Comparison of ENCODE assay signal across 9 cellular contexts in genomic region chr11:58011771-58012170, GRCh38. TPM values are rescaled to one million over a fixed set of nuclear protein-coding genes. Genes with fewer than 3 reads are reported as not detected.
"Had no signal": no experiment of that assay in that cellular context is flagged by ENCODE, and none has a peak within 500 bp of the region (broad histone marks: within the 10 kb centered on the region; RNA-seq: fewer than 3 reads in every experiment).

No MANE protein-coding gene starts in this region.

- ATAC-seq: GM12878 had no signal

- DNase-seq: GDM1, GF-D8 had no signal

- H3K4me3 ChIP-seq: GM12878 had no signal

- FAIRE-seq: G401.6, GM12878, GM12891, GM12892, GM18507, GM19239 had no signal

RNA-seq across cellular contexts. Expression of gene OR9Q1, which starts 11.9 kb away (rescaled TPM):
- total RNA-seq: G401, GM12878 had no signal
- polyA plus RNA-seq: GM12878 had no signal

RNA-seq across cellular contexts. Expression of gene OR6Q1, which starts 19.0 kb away (rescaled TPM):
- total RNA-seq: G401, GM12878 had no signal
- polyA plus RNA-seq: GM12878 had no signal
